In the genomic region with DNA sequence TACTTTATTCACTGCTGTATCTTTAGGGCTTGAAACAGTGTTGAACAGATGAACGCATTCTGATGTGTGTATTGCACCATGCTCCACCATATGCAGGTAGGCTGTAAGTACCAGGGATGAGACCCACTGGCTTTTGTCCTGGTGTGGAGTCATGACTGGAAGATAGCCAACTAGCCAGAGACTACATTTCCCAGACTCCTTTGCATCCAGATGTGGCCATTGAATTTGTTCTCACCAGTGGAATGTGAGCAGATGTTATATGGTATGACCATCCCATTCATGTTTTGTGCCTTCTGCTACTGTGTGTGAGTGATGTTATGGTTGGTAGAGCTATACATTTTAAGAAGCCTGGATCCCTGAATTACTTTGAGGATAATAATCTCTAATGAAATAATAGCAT, we compare ENCODE assay signal across 28 cellular contexts. TPM values are rescaled to one million over a fixed set of nuclear protein-coding genes. Genes with fewer than 3 reads are reported as not detected.
"Had no signal": no experiment of that assay in that cellular context is flagged by ENCODE, and none has a peak within 500 bp of the region (broad histone marks: within the 10 kb centered on the region; RNA-seq: fewer than 3 reads in every experiment).

No MANE protein-coding gene starts in this region.

- H3K36me3 ChIP-seq: breast epithelium, left lung, lower lobe of right lung, neural progenitor cell, spleen, transverse colon had no signal

- H3K9me3 ChIP-seq: breast epithelium, left lung, lower lobe of right lung, spleen, transverse colon had no signal

- H3K27me3 ChIP-seq: breast epithelium, left lung, neural progenitor cell, spleen, transverse colon had no signal

- H3K4me1 ChIP-seq: breast epithelium, left lung, lower lobe of right lung, neural progenitor cell, parathyroid adenoma, spleen, transverse colon had no signal

- ATAC-seq: activated CD8-positive, alpha-beta T cell treated with anti-CD3 and anti-CD28 coated beads for 36 hours; activated naive CD8-positive, alpha-beta T cell treated with anti-CD3 and anti-CD28 coated beads, Interleukin-2, amount 50 U/mL, for 24 hours; activated T-cell treated with anti-CD3 and anti-CD28 coated beads, Interleukin-2, amount 50 U/mL, for 4 hours; activated T-helper 17 cell treated with anti-CD3 and anti-CD28 coated beads, Interleukin-2, amount 50 U/mL, for 72 hours; left lung; lower lobe of right lung; natural killer cell; right cardiac atrium had no signal

- FAIRE-seq: colon, frontal cortex, islet of Langerhans had no signal

- H3K4me3 ChIP-seq: breast epithelium, dorsolateral prefrontal cortex, left lung, lower lobe of right lung, neural progenitor cell, spleen, transverse colon had no signal

- H3K27ac ChIP-seq: breast epithelium, dorsolateral prefrontal cortex, left lung, lower lobe of right lung, neural progenitor cell, parathyroid adenoma, spleen, transverse colon had no signal

- DNase-seq: activated CD4-positive, alpha-beta T cell treated with anti-CD3 and anti-CD28 coated beads for 1 hour; activated CD4-positive, alpha-beta T cell treated with anti-CD3 and anti-CD28 coated beads, Interleukin-2, amount 10 ng/mL, durations not matched to agents 7 days and 5 days; activated CD8-positive, alpha-beta T cell treated with anti-CD3 and anti-CD28 coated beads for 36 hours; activated gamma-delta T cell treated with Interleukin-2 at 50 U/mL for 16 hours; activated naive CD4-positive, alpha-beta T cell treated with anti-CD3 and anti-CD28 coated beads, Interleukin-2, amount 50 U/mL, for 16 hours; activated naive CD8-positive, alpha-beta T cell treated with anti-CD3 and anti-CD28 coated beads, Interleukin-2, amount 50 U/mL, for 24 hours; activated T-cell treated with anti-CD3 and anti-CD28 coated beads, Interleukin-2, amount 50 U/mL, for 4 hours; dorsolateral prefrontal cortex; effector memory CD4-positive, alpha-beta T cell; left lung; lower lobe of right lung; mesenchymal stem cell; natural killer cell; occipital lobe; right cardiac atrium; spleen; stimulated activated CD4-positive, alpha-beta T cell treated with anti-CD3 and anti-CD28 coated beads, Interleukin-2, amount 100 ng/mL, for 48 hours; stimulated activated naive CD4-positive, alpha-beta T cell treated with Interleukin-2 at 50 U/mL for 16 hours; T-helper 2 cell; transverse colon had no signal

RNA-seq across cellular contexts. Expression of a gene that starts 7.4 kb away (rescaled TPM):
- total RNA-seq: activated CD4-positive, alpha-beta T cell treated with anti-CD3 and anti-CD28 coated beads, Interleukin-2, amount 10 ng/mL, durations not matched to agents 7 days and 5 days; activated CD8-positive, alpha-beta T cell treated with anti-CD3 and anti-CD28 coated beads for 36 hours; activated T-cell treated with anti-CD3 and anti-CD28 coated beads, Interleukin-2, amount 50 U/mL, for 4 hours; activated T-helper 17 cell treated with anti-CD3 and anti-CD28 coated beads, Interleukin-2, amount 50 U/mL, for 72 hours; mononuclear cell; natural killer cell had no signal
